ENCODE assay signal across 8 cellular contexts in the genomic region with DNA sequence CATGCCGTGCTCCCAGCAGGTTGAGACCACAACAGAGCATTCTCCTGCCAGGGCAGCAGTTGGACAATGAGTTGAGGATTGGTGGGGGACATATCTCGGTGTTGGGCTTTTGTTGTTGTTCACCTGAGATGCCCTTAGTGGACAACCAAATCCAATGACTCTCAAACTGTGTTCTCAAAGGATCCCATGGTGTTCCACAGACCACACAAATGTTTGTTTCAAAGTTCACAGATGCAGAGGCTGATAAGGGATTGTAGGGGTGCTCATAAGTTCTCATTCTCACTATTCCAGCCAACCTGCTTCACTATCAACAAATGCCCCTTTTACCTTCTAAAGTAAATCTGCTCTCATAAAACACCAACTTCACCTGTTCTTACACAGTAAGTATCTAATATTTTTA.
"Had no signal": no experiment of that assay in that cellular context is flagged by ENCODE, and none has a peak within 500 bp of the region (broad histone marks: within the 10 kb centered on the region; RNA-seq: fewer than 3 reads in every experiment).

No MANE protein-coding gene starts in this region.

- H3K9me3 Mint-ChIP-seq: H9, HFFc6 had no signal

- H3K27ac ChIP-seq: GM23248 had no signal

- FAIRE-seq: H1, HTR-8/SVneo, K562 had no signal

- H3K27ac Mint-ChIP-seq: H9, HFFc6 had no signal

- H3K4me3 ChIP-seq: GM23248, K562 had no signal

- ATAC-seq: K562 had no signal

- H3K4me3 Mint-ChIP-seq: H9, HFFc6 had no signal

- H2AFZ ChIP-seq: GM23248 had no signal

- H3K9ac ChIP-seq: GM23248 had no signal

- DNase-seq: GM23248, H9, HCEC 1CT, HFFc6, KG1 had no signal
